ENCODE assay signal across 20 cellular contexts in the genomic region with DNA sequence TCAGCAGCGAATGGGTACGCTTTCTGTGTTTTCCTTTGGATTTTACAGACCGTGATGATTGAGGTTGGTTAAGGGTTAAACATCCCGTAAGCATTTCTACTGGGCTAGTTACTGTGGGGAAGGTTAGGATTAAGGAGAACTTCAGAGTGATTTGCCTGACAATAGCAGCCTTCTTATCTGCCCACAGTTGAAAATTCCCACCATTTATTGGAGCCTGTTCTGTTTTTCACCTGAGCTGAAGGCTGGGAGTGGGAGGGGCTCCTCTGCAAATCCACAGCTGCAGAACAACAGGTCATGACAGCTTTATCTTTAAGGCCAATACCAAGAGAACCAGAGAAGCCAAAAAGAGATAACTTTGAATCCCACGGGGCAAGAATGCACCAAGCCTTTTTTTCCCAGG.
"Had no signal": no experiment of that assay in that cellular context is flagged by ENCODE, and none has a peak within 500 bp of the region (broad histone marks: within the 10 kb centered on the region; RNA-seq: fewer than 3 reads in every experiment).

No MANE protein-coding gene starts in this region.

- H3K9me3 Mint-ChIP-seq: activated CD4-positive, alpha-beta T cell treated with anti-CD3 and anti-CD28 coated beads, Interleukin-2, amount 10 ng/mL, durations not matched to agents 24 days and 14 days; activated naive CD4-positive, alpha-beta T cell treated with anti-CD3 and anti-CD28 coated beads, Interleukin-2, amount 50 U/mL, for 24 hours; stimulated activated effector memory CD8-positive, alpha-beta T cell treated with anti-CD3 and anti-CD28 coated beads, Interleukin-12 subunit alpha, Interleukin-12 subunit beta, amount 100 ng/mL, for 72 hours; stimulated activated naive CD8-positive, alpha-beta T cell treated with anti-CD3 and anti-CD28 coated beads, Interleukin-15, amount 100 ng/mL, for 72 hours; T-helper 1 cell treated with Interleukin-12 subunit alpha and Interleukin-12 subunit beta and Interleukin-4 antibody, amounts not matched to agents 30 μg/mL and 1 μg/mL, for 36 hours had no signal

- H3K4me3 Mint-ChIP-seq: activated CD4-positive, alpha-beta T cell treated with anti-CD3 and anti-CD28 coated beads, Interleukin-2, amount 10 ng/mL, durations not matched to agents 24 days and 14 days; activated CD8-positive, alpha-beta T cell treated with anti-CD3 and anti-CD28 coated beads, Interleukin-2, amount 10 ng/mL, durations not matched to agents 7 days and 5 days; activated naive CD4-positive, alpha-beta T cell treated with anti-CD3 and anti-CD28 coated beads, Interleukin-2, amount 50 U/mL, for 24 hours; immature natural killer cell; mesothelial cell of epicardium; naive thymus-derived CD8-positive, alpha-beta T cell; stimulated activated effector memory CD8-positive, alpha-beta T cell treated with anti-CD3 and anti-CD28 coated beads, Interleukin-12 subunit alpha, Interleukin-12 subunit beta, amount 100 ng/mL, for 72 hours; stimulated activated naive CD8-positive, alpha-beta T cell treated with anti-CD3 and anti-CD28 coated beads, Interleukin-15, amount 100 ng/mL, for 72 hours; T-helper 1 cell treated with Interleukin-12 subunit alpha and Interleukin-12 subunit beta and Interleukin-4 antibody, amounts not matched to agents 30 μg/mL and 1 μg/mL, for 36 hours had no signal

- DNase-seq: activated CD4-positive, alpha-beta T cell treated with anti-CD3 and anti-CD28 coated beads, Interleukin-2, amount 10 ng/mL, durations not matched to agents 24 days and 14 days; activated CD8-positive, alpha-beta T cell treated with anti-CD3 and anti-CD28 coated beads, Interleukin-2, amount 10 ng/mL, durations not matched to agents 7 days and 5 days; activated gamma-delta T cell treated with Interleukin-2 at 50 U/mL for 16 hours; anterior cingulate cortex; foreskin keratinocyte; immature natural killer cell; kidney glomerular epithelial cell; left ventricle myocardium inferior; naive thymus-derived CD8-positive, alpha-beta T cell; right lobe of liver; stimulated activated CD4-positive, alpha-beta T cell treated with anti-CD3 and anti-CD28 coated beads, Interleukin-2, amount 100 ng/mL, for 24 hours; stimulated activated naive CD8-positive, alpha-beta T cell treated with anti-CD3 and anti-CD28 coated beads, Interleukin-15, amount 100 ng/mL, for 72 hours; T1000 had no signal

- H3K4me1 Mint-ChIP-seq: activated CD4-positive, alpha-beta T cell treated with anti-CD3 and anti-CD28 coated beads, Interleukin-2, amount 10 ng/mL, durations not matched to agents 24 days and 14 days; activated naive CD4-positive, alpha-beta T cell treated with anti-CD3 and anti-CD28 coated beads, Interleukin-2, amount 50 U/mL, for 24 hours; immature natural killer cell; naive thymus-derived CD8-positive, alpha-beta T cell; stimulated activated effector memory CD8-positive, alpha-beta T cell treated with anti-CD3 and anti-CD28 coated beads, Interleukin-12 subunit alpha, Interleukin-12 subunit beta, amount 100 ng/mL, for 72 hours; stimulated activated naive CD8-positive, alpha-beta T cell treated with anti-CD3 and anti-CD28 coated beads, Interleukin-15, amount 100 ng/mL, for 72 hours had no signal

- H3K36me3 Mint-ChIP-seq: activated naive CD4-positive, alpha-beta T cell treated with anti-CD3 and anti-CD28 coated beads, Interleukin-2, amount 50 U/mL, for 24 hours; immature natural killer cell; stimulated activated effector memory CD8-positive, alpha-beta T cell treated with anti-CD3 and anti-CD28 coated beads, Interleukin-12 subunit alpha, Interleukin-12 subunit beta, amount 100 ng/mL, for 72 hours had no signal

- H3K36me3 ChIP-seq: left ventricle myocardium inferior, right lobe of liver, tibial nerve had no signal

- H3K27ac ChIP-seq: left ventricle myocardium inferior, right lobe of liver, tibial nerve had no signal

- ATAC-seq: activated CD8-positive, alpha-beta T cell treated with anti-CD3 and anti-CD28 coated beads, Interleukin-2, amount 10 ng/mL, durations not matched to agents 7 days and 5 days; body of pancreas; foreskin keratinocyte; naive thymus-derived CD8-positive, alpha-beta T cell; right lobe of liver; stimulated activated effector memory CD8-positive, alpha-beta T cell treated with anti-CD3 and anti-CD28 coated beads, Interleukin-12 subunit alpha, Interleukin-12 subunit beta, amount 100 ng/mL, for 72 hours; stimulated activated naive CD8-positive, alpha-beta T cell treated with anti-CD3 and anti-CD28 coated beads, Interleukin-15, amount 100 ng/mL, for 72 hours had no signal

- H3K9me3 ChIP-seq: body of pancreas, left ventricle myocardium inferior, right lobe of liver had no signal

- H3K4me3 ChIP-seq: body of pancreas, left ventricle myocardium inferior, right lobe of liver, skin epidermis, tibial nerve had no signal

- H3K27ac Mint-ChIP-seq: activated CD4-positive, alpha-beta T cell treated with anti-CD3 and anti-CD28 coated beads, Interleukin-2, amount 10 ng/mL, durations not matched to agents 24 days and 14 days; activated CD8-positive, alpha-beta T cell treated with anti-CD3 and anti-CD28 coated beads, Interleukin-2, amount 10 ng/mL, durations not matched to agents 7 days and 5 days; activated naive CD4-positive, alpha-beta T cell treated with anti-CD3 and anti-CD28 coated beads, Interleukin-2, amount 50 U/mL, for 24 hours; immature natural killer cell; mesothelial cell of epicardium; naive thymus-derived CD8-positive, alpha-beta T cell; stimulated activated effector memory CD8-positive, alpha-beta T cell treated with anti-CD3 and anti-CD28 coated beads, Interleukin-12 subunit alpha, Interleukin-12 subunit beta, amount 100 ng/mL, for 72 hours; stimulated activated naive CD8-positive, alpha-beta T cell treated with anti-CD3 and anti-CD28 coated beads, Interleukin-15, amount 100 ng/mL, for 72 hours; T-helper 1 cell treated with Interleukin-12 subunit alpha and Interleukin-12 subunit beta and Interleukin-4 antibody, amounts not matched to agents 30 μg/mL and 1 μg/mL, for 36 hours had no signal

- H3K4me1 ChIP-seq: foreskin keratinocyte, left ventricle myocardium inferior, right lobe of liver, tibial nerve had no signal

- H3K27me3 ChIP-seq: body of pancreas, foreskin keratinocyte, right lobe of liver, tibial nerve had no signal

- H3K27me3 Mint-ChIP-seq: activated CD4-positive, alpha-beta T cell treated with anti-CD3 and anti-CD28 coated beads, Interleukin-2, amount 10 ng/mL, durations not matched to agents 24 days and 14 days had no signal
